In genomic region chr19:43470288-43470687, GRCh38 we compare ENCODE assay signal across 1 cellular context.
TF ChIP-seq lines count a peak whose summit lies in the region.

No MANE protein-coding gene starts in this region.

TF ChIP-seq in WTC11, 78 proteins besides CTCF, POLR2A, EP300 and RAD21 (continued from another document):
- TF ChIP-seq, protein P1, sequence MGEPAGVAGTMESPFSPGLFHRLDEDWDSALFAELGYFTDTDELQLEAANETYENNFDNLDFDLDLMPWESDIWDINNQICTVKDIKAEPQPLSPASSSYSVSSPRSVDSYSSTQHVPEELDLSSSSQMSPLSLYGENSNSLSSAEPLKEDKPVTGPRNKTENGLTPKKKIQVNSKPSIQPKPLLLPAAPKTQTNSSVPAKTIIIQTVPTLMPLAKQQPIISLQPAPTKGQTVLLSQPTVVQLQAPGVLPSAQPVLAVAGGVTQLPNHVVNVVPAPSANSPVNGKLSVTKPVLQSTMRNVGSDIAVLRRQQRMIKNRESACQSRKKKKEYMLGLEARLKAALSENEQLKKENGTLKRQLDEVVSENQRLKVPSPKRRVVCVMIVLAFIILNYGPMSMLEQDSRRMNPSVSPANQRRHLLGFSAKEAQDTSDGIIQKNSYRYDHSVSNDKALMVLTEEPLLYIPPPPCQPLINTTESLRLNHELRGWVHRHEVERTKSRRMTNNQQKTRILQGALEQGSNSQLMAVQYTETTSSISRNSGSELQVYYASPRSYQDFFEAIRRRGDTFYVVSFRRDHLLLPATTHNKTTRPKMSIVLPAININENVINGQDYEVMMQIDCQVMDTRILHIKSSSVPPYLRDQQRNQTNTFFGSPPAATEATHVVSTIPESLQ (CRISPR knock-in tag; IDR thresholded peaks at IDR 0.05), result no peak
- TF ChIP-seq TEAD4 (CRISPR knock-in tag; IDR thresholded peaks at IDR 0.05) (no peak), SMAD4 (CRISPR knock-in tag; IDR thresholded peaks at IDR 0.05) (no peak), NR3C1 (CRISPR knock-in tag; conservative IDR thresholded peaks at IDR 0.05; ENCODE audit: low read depth) (no peak), NFE2L1 (CRISPR knock-in tag; IDR thresholded peaks at IDR 0.05) (no peak), AR (CRISPR knock-in tag; IDR thresholded peaks at IDR 0.05) (no peak), SP1 (CRISPR knock-in tag; conservative IDR thresholded peaks at IDR 0.05) (no peak), FOXP4 (CRISPR knock-in tag; IDR thresholded peaks at IDR 0.05) (no peak)
- TF ChIP-seq, protein P2, sequence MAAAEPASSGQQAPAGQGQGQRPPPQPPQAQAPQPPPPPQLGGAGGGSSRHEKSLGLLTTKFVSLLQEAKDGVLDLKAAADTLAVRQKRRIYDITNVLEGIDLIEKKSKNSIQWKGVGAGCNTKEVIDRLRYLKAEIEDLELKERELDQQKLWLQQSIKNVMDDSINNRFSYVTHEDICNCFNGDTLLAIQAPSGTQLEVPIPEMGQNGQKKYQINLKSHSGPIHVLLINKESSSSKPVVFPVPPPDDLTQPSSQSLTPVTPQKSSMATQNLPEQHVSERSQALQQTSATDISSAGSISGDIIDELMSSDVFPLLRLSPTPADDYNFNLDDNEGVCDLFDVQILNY (CRISPR knock-in tag; IDR thresholded peaks at IDR 0.05), result no peak
- TF ChIP-seq, protein P3, sequence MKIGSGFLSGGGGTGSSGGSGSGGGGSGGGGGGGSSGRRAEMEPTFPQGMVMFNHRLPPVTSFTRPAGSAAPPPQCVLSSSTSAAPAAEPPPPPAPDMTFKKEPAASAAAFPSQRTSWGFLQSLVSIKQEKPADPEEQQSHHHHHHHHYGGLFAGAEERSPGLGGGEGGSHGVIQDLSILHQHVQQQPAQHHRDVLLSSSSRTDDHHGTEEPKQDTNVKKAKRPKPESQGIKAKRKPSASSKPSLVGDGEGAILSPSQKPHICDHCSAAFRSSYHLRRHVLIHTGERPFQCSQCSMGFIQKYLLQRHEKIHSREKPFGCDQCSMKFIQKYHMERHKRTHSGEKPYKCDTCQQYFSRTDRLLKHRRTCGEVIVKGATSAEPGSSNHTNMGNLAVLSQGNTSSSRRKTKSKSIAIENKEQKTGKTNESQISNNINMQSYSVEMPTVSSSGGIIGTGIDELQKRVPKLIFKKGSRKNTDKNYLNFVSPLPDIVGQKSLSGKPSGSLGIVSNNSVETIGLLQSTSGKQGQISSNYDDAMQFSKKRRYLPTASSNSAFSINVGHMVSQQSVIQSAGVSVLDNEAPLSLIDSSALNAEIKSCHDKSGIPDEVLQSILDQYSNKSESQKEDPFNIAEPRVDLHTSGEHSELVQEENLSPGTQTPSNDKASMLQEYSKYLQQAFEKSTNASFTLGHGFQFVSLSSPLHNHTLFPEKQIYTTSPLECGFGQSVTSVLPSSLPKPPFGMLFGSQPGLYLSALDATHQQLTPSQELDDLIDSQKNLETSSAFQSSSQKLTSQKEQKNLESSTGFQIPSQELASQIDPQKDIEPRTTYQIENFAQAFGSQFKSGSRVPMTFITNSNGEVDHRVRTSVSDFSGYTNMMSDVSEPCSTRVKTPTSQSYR (CRISPR knock-in tag; IDR thresholded peaks at IDR 0.05), result no peak
